ENCODE assay signal across 9 cellular contexts in the genomic region with DNA sequence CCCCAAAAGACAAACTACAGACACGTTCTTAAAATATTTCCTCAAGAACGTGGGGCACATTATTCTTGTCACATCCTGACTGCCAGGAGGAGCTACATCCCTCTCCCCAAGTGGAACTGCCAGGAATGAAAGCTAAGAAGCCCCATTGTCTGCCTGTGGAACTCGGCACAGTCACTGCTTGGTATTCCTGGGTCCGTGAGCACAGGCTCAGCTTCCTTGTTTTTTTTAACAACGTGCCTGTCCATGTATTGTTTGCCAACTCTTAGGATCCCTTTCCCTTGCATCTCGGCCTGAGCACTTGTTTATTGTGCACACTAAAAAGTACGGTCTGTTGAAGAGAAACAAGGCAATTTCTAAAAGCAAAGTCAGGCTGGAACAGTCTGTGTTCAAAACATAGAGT. TPM values are rescaled to one million over a fixed set of nuclear protein-coding genes. Genes with fewer than 3 reads are reported as not detected.
DNase-seq lines count a peak whose midpoint lies in the region; ATAC-seq and TF ChIP-seq lines count a peak whose summit lies in the region.
"Had no signal": no experiment of that assay in that cellular context is flagged by ENCODE, and none has a peak within 500 bp of the region (broad histone marks: within the 10 kb centered on the region; RNA-seq: fewer than 3 reads in every experiment).

No MANE protein-coding gene starts in this region.

- no peak for DNase-seq in PC-9
- no peak for DNase-seq in esophagus muscularis mucosa (ENCODE audit: extremely low spot score)
- DNase-seq in mesothelial cell of epicardium (ENCODE audit: low spot score in 2 of 2, unreplicated experiment in 2 of 2), result no peak
- peak in 1 of 2 donors; percentile 32 for DNase-seq in tibial artery
- no peak for DNase-seq in nephron progenitor cell
- DNase-seq in activated naive CD4-positive, alpha-beta T cell treated with Interleukin-2 at 50 U/mL for 16 hours, result no peak
- no peak for DNase-seq in stimulated activated CD8-positive, alpha-beta memory T cell treated with anti-CD3 and anti-CD28 coated beads, Interleukin-4, amount 100 ng/mL, for 48 hours
- DNase-seq: cortex of kidney had no signal

- H3K4me1 ChIP-seq in PC-9 (replicated peaks; ENCODE audit: insufficient read depth) (no peaks in the 10 kb centered on the region; the same call in 1 of the 2 replicates), esophagus muscularis mucosa (peaks cover 8 to 14% (median 12%) of the 10 kb centered on the region in 4 donors), tibial artery (peaks cover 0 to 8% (median 0%) of the 10 kb centered on the region in 4 donors)

- H2AFZ ChIP-seq in PC-9, result peak overlapping the region; percentile 40

- H3K27me3 ChIP-seq in PC-9 (ENCODE audit: insufficient read depth, low read depth), result peaks cover 32% of the 10 kb centered on the region; the same call in 1 of the 2 replicates
- H3K27me3 ChIP-seq in esophagus muscularis mucosa, result peaks cover 0 to 4% (median 0%) of the 10 kb centered on the region in 4 donors
- no peaks in the 10 kb centered on the region for H3K27me3 ChIP-seq in tibial artery

- no peak overlapping the region for H3K27ac ChIP-seq in PC-9
- H3K27ac ChIP-seq in esophagus muscularis mucosa (replicated peaks in 1 of 4), result peak overlapping the region; percentile 2 to 64 (median 4)
- H3K27ac ChIP-seq in tibial artery, result peak overlapping the region; percentile 11 to 47

- H3K4me2 ChIP-seq in PC-9, result peak overlapping the region; percentile 23

- H3K36me3 Mint-ChIP-seq in mesothelial cell of epicardium (no peaks in the 10 kb centered on the region), nephron progenitor cell (ENCODE audit: low read depth) (no peaks in the 10 kb centered on the region)

- TF ChIP-seq POLR2A in esophagus muscularis mucosa (IDR thresholded peaks at IDR 0.05; ENCODE audit: low read depth), result no peak

- TF ChIP-seq EP300 in esophagus muscularis mucosa (IDR thresholded peaks at IDR 0.05), result no peak

- CTCF ChIA-PET in PC-9 (lab: Charles Lee), result no interaction called here

- no peak for ATAC-seq in HG03442 (IDR thresholded peaks at IDR 0.05; ENCODE audit: unreplicated experiment)

- no peak overlapping the region for H3K4me3 Mint-ChIP-seq in mesothelial cell of epicardium
- H3K4me3 Mint-ChIP-seq in nephron progenitor cell, result no peak overlapping the region

- H3K9me3 ChIP-seq in PC-9 (ENCODE audit: insufficient read depth, low read depth) (no peaks in the 10 kb centered on the region; the same call in 1 of the 2 replicates), esophagus muscularis mucosa (no peaks in the 10 kb centered on the region), tibial artery (peaks cover 0 to 7% (median 0%) of the 10 kb centered on the region in 3 donors)

- H3K79me2 ChIP-seq in PC-9 (ENCODE audit: low read depth), result no peaks in the 10 kb centered on the region

- H3K9me3 Mint-ChIP-seq in mesothelial cell of epicardium (peaks cover 29% of the 10 kb centered on the region), nephron progenitor cell (no peaks in the 10 kb centered on the region)

- H3K4me1 Mint-ChIP-seq in mesothelial cell of epicardium, result peaks cover 18% of the 10 kb centered on the region
- peaks cover 5% of the 10 kb centered on the region for H3K4me1 Mint-ChIP-seq in nephron progenitor cell

- no TSS peak for BruUV-seq in PC-9 (replicated peaks; lab: Mats Ljungman, UMichigan)

- peak overlapping the region; percentile 23 for H3K27ac Mint-ChIP-seq in mesothelial cell of epicardium
- no peak overlapping the region for H3K27ac Mint-ChIP-seq in nephron progenitor cell

- intact Hi-C loops in PC-9 (cut with micrococcal nuclease; ENCODE audit: unreplicated experiment) (no loop called here), esophagus muscularis mucosa (cut with DNase I) (no loop called here), tibial artery (cut with DNase I; ENCODE audit: low total_unique reads) (no loop called here)

- TF ChIP-seq CTCF in PC-9 (conservative IDR thresholded peaks at IDR 0.05) (no peak), esophagus muscularis mucosa (IDR thresholded peaks at IDR 0.05) (no peak), mesothelial cell of epicardium (IDR thresholded peaks at IDR 0.05; ENCODE audit: unreplicated experiment) (no peak), tibial artery (IDR thresholded peaks at IDR 0.05) (no peak), nephron progenitor cell (IDR thresholded peaks at IDR 0.05) (no peak)

- H3K27me3 Mint-ChIP-seq in mesothelial cell of epicardium (ENCODE audit: low read depth) (no peaks in the 10 kb centered on the region), nephron progenitor cell (ENCODE audit: low read depth, poor library complexity) (peaks cover 4% of the 10 kb centered on the region)

- H3K4me3 ChIP-seq in PC-9 (no peak overlapping the region), esophagus muscularis mucosa (peak overlapping the region in 1 of 4 donors; percentile 8), tibial artery (no peak overlapping the region)

- H3K9me2 ChIP-seq in PC-9 (ENCODE audit: insufficient read depth), result peaks cover 7% of the 10 kb centered on the region; the same call in 1 of the 2 replicates

- WGBS in esophagus muscularis mucosa, result 13% methylated on average over 7 of the region's 7 CpGs

- H4K20me1 ChIP-seq in PC-9 (ENCODE audit: insufficient read depth), result no peaks in the 10 kb centered on the region

- H3K36me3 ChIP-seq in PC-9 (ENCODE audit: low read depth) (no peaks in the 10 kb centered on the region), esophagus muscularis mucosa (no peaks in the 10 kb centered on the region), tibial artery (no peaks in the 10 kb centered on the region)

- no peaks in the 10 kb centered on the region for H3F3A ChIP-seq in PC-9 (ENCODE audit: insufficient read depth, low read depth)

- POLR2A ChIA-PET in PC-9 (lab: Charles Lee; ENCODE audit: unreplicated experiment), result no interaction called here

RNA-seq across cellular contexts. Expression of a gene that starts 47.0 kb away (rescaled TPM):
- total RNA-seq in PC-9 (2021), result 4.6 and 5.3 TPM in 2 replicates
- total RNA-seq in esophagus muscularis mucosa, result 100 to 1,000 TPM; 119 to 284 (median 180) TPM
- 84.5 to 95.8 TPM (median 86.9 TPM) in 3 replicates for total RNA-seq in mesothelial cell of epicardium

Comparison
In these comparisons a context has a peak if more than half of its experiments do, and no peak if none do; other contexts are left out.
1. RNA of a gene that starts 47.0 kb away (total RNA-seq): 119 to 284 TPM in esophagus muscularis mucosa and 84.5 to 95.8 TPM in mesothelial cell of epicardium; 4.6 to 5.3 TPM in PC-9; every median in the first group is over 10 times any median in the second.